Comparison of ENCODE assay signal across 21 cellular contexts in genomic region chr1:36094621-36095061, GRCh38. TPM values are rescaled to one million over a fixed set of nuclear protein-coding genes. Genes with fewer than 3 reads are reported as not detected.
DNase-seq lines count a peak whose midpoint lies in the region; ATAC-seq and TF ChIP-seq lines count a peak whose summit lies in the region.
"Had no signal": no experiment of that assay in that cellular context is flagged by ENCODE, and none has a peak within 500 bp of the region (broad histone marks: within the 10 kb centered on the region; RNA-seq: fewer than 3 reads in every experiment).

No MANE protein-coding gene starts in this region.

- TF ChIP-seq CTCF in fibroblast of mammary gland (conservative IDR thresholded peaks at IDR 0.05; ENCODE audit: control insufficient read depth, insufficient read depth, low read depth, low read length) (no peak), Peyer's patch (IDR thresholded peaks at IDR 0.05) (no peak), H9 (conservative IDR thresholded peaks at IDR 0.05) (no peak)

- no peak overlapping the region for H2AFZ ChIP-seq in H9 (ENCODE audit: low read length)

- H3K9me3 Mint-ChIP-seq in naive thymus-derived CD4-positive, alpha-beta T cell, result no peaks in the 10 kb centered on the region
- H3K9me3 Mint-ChIP-seq in H9, result no peaks in the 10 kb centered on the region; a peak in 1 of 5 replicates
- H3K9me3 Mint-ChIP-seq: CD4-positive, alpha-beta memory T cell had no signal

- H3K4me3 ChIP-seq in BLaER1 treated with 17β-estradiol and CSF1 and Interleukin-3, amounts not matched to agents 10 nM and 100 nM, result peak overlapping the region in 1 of 10 experiments; percentile 44; a peak in 2 of 20 replicates
- H3K4me3 ChIP-seq in SK-N-MC, result no peak overlapping the region
- H3K4me3 ChIP-seq in fibroblast of mammary gland (ENCODE audit: control insufficient read depth, low read depth, low read length), result no peak overlapping the region
- no peak overlapping the region for H3K4me3 ChIP-seq in skeletal muscle tissue (ENCODE audit: low read length in 3 of 3)
- H3K4me3 ChIP-seq in Peyer's patch, result no peak overlapping the region
- H3K4me3 ChIP-seq in naive thymus-derived CD4-positive, alpha-beta T cell (ENCODE audit: low read length), result no peak overlapping the region
- H3K4me3 ChIP-seq: pancreas, smooth muscle cell, tibial nerve had no signal

- POLR2A ChIA-PET in naive thymus-derived CD4-positive, alpha-beta T cell (lab: Charles Lee), result interaction anchor here (0.6 to 1.1 kb wide), 2 partner anchors 129 to 290 kb away, joined by 3 read pairs; partner anchors contain the start of gene THRAP3

- H3K23ac ChIP-seq in H9 (ENCODE audit: insufficient read length, low read depth, low read length), result no peak overlapping the region

- no peak overlapping the region for H4K8ac ChIP-seq in H9 (replicated peaks; ENCODE audit: insufficient read length, low read depth, low read length)

- peaks cover 31 to 72% (median 49%) of the 10 kb centered on the region in 11 experiments; a peak in 19 of 22 replicates for H4K20me1 ChIP-seq in BLaER1 treated with 17β-estradiol and CSF1 and Interleukin-3, amounts not matched to agents 10 nM and 100 nM
- H4K20me1 ChIP-seq in H9 (ENCODE audit: control insufficient read depth, insufficient read depth, insufficient read length), result no peaks in the 10 kb centered on the region

- H3K36me3 ChIP-seq in BLaER1 treated with 17β-estradiol and CSF1 and Interleukin-3, amounts not matched to agents 10 nM and 100 nM, result peaks cover 42 to 64% (median 55%) of the 10 kb centered on the region in 11 experiments
- H3K36me3 ChIP-seq in SK-N-MC (ENCODE audit: insufficient read depth, low read length), result peaks cover 46% of the 10 kb centered on the region
- peaks cover 48 to 52% (median 49%) of the 10 kb centered on the region in 3 donors for H3K36me3 ChIP-seq in skeletal muscle tissue (ENCODE audit: control insufficient read depth in 3 of 3, insufficient read depth in 3 of 3, low read length in 3 of 3)
- H3K36me3 ChIP-seq in Peyer's patch, result peaks cover 0 to 46% (median 0%) of the 10 kb centered on the region in 3 donors
- peaks cover 0 to 60% (median 4%) of the 10 kb centered on the region in 3 experiments for H3K36me3 ChIP-seq in naive thymus-derived CD4-positive, alpha-beta T cell (ENCODE audit: control insufficient read depth in 2 of 3, insufficient read depth in 3 of 3, low read length in 3 of 3)

- H3K4me2 ChIP-seq in BLaER1 treated with 17β-estradiol and CSF1 and Interleukin-3, amounts not matched to agents 10 nM and 100 nM, result peak overlapping the region; percentile 85 to 99 (median 94)
- no peak overlapping the region for H3K4me2 ChIP-seq in H9 (ENCODE audit: insufficient read depth, insufficient read length, low read length)
- H3K4me2 ChIP-seq: smooth muscle cell had no signal

- peaks cover 7 to 26% (median 17%) of the 10 kb centered on the region in 7 donors for H3K4me1 Mint-ChIP-seq in naive thymus-derived CD4-positive, alpha-beta T cell
- peaks cover 20 to 21% of the 10 kb centered on the region in 2 experiments for H3K4me1 Mint-ChIP-seq in H9

- H3K27me3 ChIP-seq in BLaER1 treated with 17β-estradiol and CSF1 and Interleukin-3, amounts not matched to agents 10 nM and 100 nM, result no peaks in the 10 kb centered on the region
- H3K27me3 ChIP-seq in skeletal muscle tissue (ENCODE audit: control insufficient read depth in 3 of 3, insufficient read depth in 3 of 3, low read length in 3 of 3), result no peaks in the 10 kb centered on the region
- no peaks in the 10 kb centered on the region for H3K27me3 ChIP-seq in Peyer's patch
- no peaks in the 10 kb centered on the region for H3K27me3 ChIP-seq in naive thymus-derived CD4-positive, alpha-beta T cell (ENCODE audit: control insufficient read depth in 2 of 2, insufficient read depth in 2 of 2, low read length in 2 of 2)
- no peaks in the 10 kb centered on the region for H3K27me3 ChIP-seq in H9 (ENCODE audit: insufficient read depth, low read length)
- H3K27me3 ChIP-seq: pancreas, tibial nerve had no signal

- H3K4ac ChIP-seq in H9 (ENCODE audit: low read depth, low read length), result no peak overlapping the region

- H2BK5ac ChIP-seq in H9 (ENCODE audit: insufficient read length, low read length), result no peak overlapping the region

- no peaks in the 10 kb centered on the region for H3K79me1 ChIP-seq in H9 (ENCODE audit: insufficient read depth, low read depth, low read length, poor library complexity, severe bottlenecking)

- peak overlapping the region in 1 of 9 donors; percentile 20 for H3K27ac Mint-ChIP-seq in naive thymus-derived CD4-positive, alpha-beta T cell
- no peak overlapping the region for H3K27ac Mint-ChIP-seq in H9
- H3K27ac Mint-ChIP-seq: activated naive CD8-positive, alpha-beta T cell had no signal

- H3K4me1 ChIP-seq in BLaER1 treated with 17β-estradiol and CSF1 and Interleukin-3, amounts not matched to agents 10 nM and 100 nM, result peaks cover 76 to 90% (median 84%) of the 10 kb centered on the region in 10 experiments
- H3K4me1 ChIP-seq in skeletal muscle tissue (ENCODE audit: control insufficient read depth in 3 of 3, insufficient read depth in 3 of 3, low read length in 3 of 3), result peaks cover 14 to 30% (median 28%) of the 10 kb centered on the region in 3 donors
- H3K4me1 ChIP-seq in Peyer's patch, result peaks cover 0 to 17% (median 2%) of the 10 kb centered on the region in 4 donors
- peaks cover 2 to 8% of the 10 kb centered on the region in 2 donors for H3K4me1 ChIP-seq in naive thymus-derived CD4-positive, alpha-beta T cell (ENCODE audit: control insufficient read depth in 2 of 2, insufficient read depth in 2 of 2, low read length in 2 of 2)
- H3K4me1 ChIP-seq in H9 (ENCODE audit: insufficient read depth, low read length), result no peaks in the 10 kb centered on the region

- H2AK5ac ChIP-seq in H9 (ENCODE audit: insufficient read length, low read length), result no peak overlapping the region

- H2BK20ac ChIP-seq in H9 (ENCODE audit: low read depth, low read length, poor library complexity, severe bottlenecking), result no peak overlapping the region

- no peak overlapping the region for H4K5ac ChIP-seq in H9 (ENCODE audit: insufficient read length, low read depth, low read length)

- H3K4me3 Mint-ChIP-seq in naive thymus-derived CD4-positive, alpha-beta T cell, result no peak overlapping the region
- H3K4me3 Mint-ChIP-seq in H9, result no peak overlapping the region
- H3K4me3 Mint-ChIP-seq: activated naive CD8-positive, alpha-beta T cell had no signal

- peaks cover 2% of the 10 kb centered on the region for H3K23me2 ChIP-seq in H9 (ENCODE audit: insufficient read length, low read depth, low read length, poor library complexity, severe bottlenecking)

- H3K14ac ChIP-seq in H9 (ENCODE audit: insufficient read depth, low read length), result no peak overlapping the region

- no peaks in the 10 kb centered on the region for H3K27me3 Mint-ChIP-seq in naive thymus-derived CD4-positive, alpha-beta T cell
- no peaks in the 10 kb centered on the region for H3K27me3 Mint-ChIP-seq in H9 (ENCODE audit: low read depth)
- H3K27me3 Mint-ChIP-seq: activated naive CD8-positive, alpha-beta T cell; CD4-positive, alpha-beta memory T cell had no signal

- H3K79me2 ChIP-seq in H9 (ENCODE audit: insufficient read depth, low read length), result peaks cover 1% of the 10 kb centered on the region; the same call in 1 of the 2 replicates

- CTCF ChIA-PET in naive thymus-derived CD4-positive, alpha-beta T cell (lab: Charles Lee), result interaction anchor here (0.8 to 2.9 kb wide), 3 partner anchors 39 to 55 kb away, joined by 3 to 11 read pairs (median 3); no protein-coding TSS in a partner anchor

- H2BK12ac ChIP-seq in H9 (ENCODE audit: insufficient read length, low read depth, low read length), result no peak overlapping the region

- H3K56ac ChIP-seq in H9 (ENCODE audit: insufficient read length, low read depth, low read length), result no peak overlapping the region

- peak overlapping the region; percentile 58 to 81 (median 75); a peak in 20 of 22 replicates for H3K27ac ChIP-seq in BLaER1 treated with 17β-estradiol and CSF1 and Interleukin-3, amounts not matched to agents 10 nM and 100 nM
- peak overlapping the region; percentile 70 for H3K27ac ChIP-seq in SK-N-MC
- H3K27ac ChIP-seq in skeletal muscle tissue (ENCODE audit: low read depth, low read length), result peak overlapping the region; percentile 30
- H3K27ac ChIP-seq in Peyer's patch, result no peak overlapping the region
- no peak overlapping the region for H3K27ac ChIP-seq in naive thymus-derived CD4-positive, alpha-beta T cell (ENCODE audit: low read depth, low read length)
- no peak overlapping the region for H3K27ac ChIP-seq in H9 (ENCODE audit: insufficient read length, low read depth, low read length)
- H3K27ac ChIP-seq: pancreas had no signal

- no peak overlapping the region for H3T11ph ChIP-seq in H9 (ENCODE audit: low read length)

- H2BK120ac ChIP-seq in H9 (ENCODE audit: low read depth, low read length, poor library complexity, severe bottlenecking), result no peak overlapping the region

- peaks cover 0 to 29% (median 0%) of the 10 kb centered on the region in 5 donors for H3K36me3 Mint-ChIP-seq in naive thymus-derived CD4-positive, alpha-beta T cell
- peaks cover 21 to 44% (median 40%) of the 10 kb centered on the region in 3 experiments; a peak in 6 of 7 replicates for H3K36me3 Mint-ChIP-seq in H9 (ENCODE audit: insufficient read depth in 1 of 3, low read depth in 3 of 3)

- TF ChIP-seq POLR2A in Peyer's patch (IDR thresholded peaks at IDR 0.05), result no peak

- H3K9ac ChIP-seq in BLaER1 treated with 17β-estradiol and CSF1 and Interleukin-3, amounts not matched to agents 10 nM and 100 nM, result peak overlapping the region; percentile 4 to 92 (median 72); a peak in 20 of 22 replicates
- H3K9ac ChIP-seq in SK-N-MC (ENCODE audit: insufficient read length) (no peak overlapping the region), skeletal muscle tissue (ENCODE audit: low read depth in 1 of 3, low read length in 3 of 3) (peak overlapping the region in 1 of 3 donors; percentile 33), H9 (ENCODE audit: extremely low read depth, insufficient read length, low read length) (no peak overlapping the region)

- no peaks in the 10 kb centered on the region for H3K9me3 ChIP-seq in BLaER1 treated with 17β-estradiol and CSF1 and Interleukin-3, amounts not matched to agents 10 nM and 100 nM (replicated peaks in 1 of 11)
- no peaks in the 10 kb centered on the region for H3K9me3 ChIP-seq in SK-N-MC (ENCODE audit: low read depth, low read length)
- no peaks in the 10 kb centered on the region for H3K9me3 ChIP-seq in skeletal muscle tissue (ENCODE audit: control insufficient read depth in 3 of 3, low read length in 3 of 3)
- H3K9me3 ChIP-seq in Peyer's patch, result no peaks in the 10 kb centered on the region
- H3K9me3 ChIP-seq in naive thymus-derived CD4-positive, alpha-beta T cell (ENCODE audit: control insufficient read depth in 2 of 3, low read length in 3 of 3), result no peaks in the 10 kb centered on the region
- no peaks in the 10 kb centered on the region for H3K9me3 ChIP-seq in H9 (ENCODE audit: control insufficient read depth, low read depth, low read length)
- H3K9me3 ChIP-seq: pancreas, tibial nerve had no signal

- H3K18ac ChIP-seq in H9 (ENCODE audit: insufficient read length, low read depth, low read length), result no peak overlapping the region

- no peak for DNase-seq in SK-N-MC (ENCODE audit: low read depth, low spot score)
- DNase-seq in fibroblast of mammary gland (ENCODE audit: low read depth), result peak; percentile 74
- no peak for DNase-seq in activated naive CD4-positive, alpha-beta T cell (lab: John Stamatoyannopoulos, UW)
- no peak for DNase-seq in Peyer's patch
- no peak for DNase-seq in naive thymus-derived CD4-positive, alpha-beta T cell
- DNase-seq in H9, result no peak
- DNase-seq: activated CD4-positive, alpha-beta T cell treated with anti-CD3 and anti-CD28 coated beads for 48 hours; CD4-positive, alpha-beta memory T cell; effector memory CD4-positive, alpha-beta T cell; HCEC 1CT; NCI-H1105 treated with DMSO at 0.1 percent for 48 hours; NCI-H774 had no signal

- no peak overlapping the region for H2BK15ac ChIP-seq in H9 (ENCODE audit: low read depth, low read length)

- no peak for ATAC-seq in naive thymus-derived CD4-positive, alpha-beta T cell
- ATAC-seq: left lobe of liver had no signal

- H4K91ac ChIP-seq in H9 (ENCODE audit: insufficient read length, low read depth, low read length), result no peak overlapping the region

- intact Hi-C loops in naive thymus-derived CD4-positive, alpha-beta T cell (cut with micrococcal nuclease), result no loop called here

- no CpG with 5 or more reads among the region's 8 CpGs for WGBS in H9 (ENCODE audit: extremely low coverage, insufficient read length, low lambda C conversion rate)

RNA-seq across cellular contexts. Expression of gene ADPRS, which starts 5.9 kb away (rescaled TPM):
- total RNA-seq in skeletal muscle tissue (21.4 TPM), Peyer's patch (10 to 100 TPM; 16.5 to 50.0 (median 30.8) TPM), H9 (2021) (27.8 and 28.7 TPM in 2 replicates)
- 10 to 100 TPM; 18.0 to 30.2 (median 24.2) TPM for total RNA-seq in naive thymus-derived CD4-positive, alpha-beta T cell
- polyA plus RNA-seq in naive thymus-derived CD4-positive, alpha-beta T cell, result 10 to 100 TPM; 18.3 to 35.4 TPM

RNA-seq across cellular contexts. Expression of gene TEKT2, which starts 10.7 kb away (rescaled TPM):
- total RNA-seq in skeletal muscle tissue, result 2.1 TPM
- total RNA-seq in Peyer's patch, result not detected
- under 1 TPM in 2 of 5 experiments, not detected in 3; 0.71 to 0.93 TPM for total RNA-seq in naive thymus-derived CD4-positive, alpha-beta T cell
- polyA plus RNA-seq in naive thymus-derived CD4-positive, alpha-beta T cell, result not detected
- total RNA-seq in H9 (2021), result 0.20 and 0.86 TPM in 2 replicates
- total RNA-seq: CD4-positive, alpha-beta memory T cell; HT1080; left lobe of liver; LHCN-M2 had no signal
- polyA plus RNA-seq: CD4-positive, alpha-beta memory T cell had no signal

RNA-seq across cellular contexts. Expression of gene COL8A2, which starts 30.4 kb away (rescaled TPM):
- total RNA-seq in skeletal muscle tissue (11.0 TPM), Peyer's patch (1 to 10 TPM in 3 of 4 donors, under 1 TPM in 1; 0.83 to 1.3 (median 1.1) TPM), H9 (2021) (1.5 TPM in 2 replicates)
- total RNA-seq in naive thymus-derived CD4-positive, alpha-beta T cell, result 1 to 10 TPM in 1 of 5 experiments, under 1 TPM in 3, not detected in 1; 0.05 to 2.5 (median 0.20) TPM
- not detected for polyA plus RNA-seq in naive thymus-derived CD4-positive, alpha-beta T cell
- polyA plus RNA-seq: CD4-positive, alpha-beta memory T cell had no signal

RNA-seq across cellular contexts. Expression of gene TRAPPC3, which starts 54.6 kb away (rescaled TPM):
- total RNA-seq in skeletal muscle tissue, result 30.3 TPM
- total RNA-seq in Peyer's patch, result 100 to 1,000 TPM in 1 of 4 donors, 10 to 100 TPM in 3; 56.2 to 113 (median 73.7) TPM
- total RNA-seq in naive thymus-derived CD4-positive, alpha-beta T cell, result 10 to 100 TPM; 32.1 to 60.5 (median 47.2) TPM
- polyA plus RNA-seq in naive thymus-derived CD4-positive, alpha-beta T cell, result 100 to 1,000 TPM in 1 of 2 donors, 10 to 100 TPM in 1; 98.6 to 110 TPM
- total RNA-seq in H9 (2021), result 48.6 and 52.7 TPM in 2 replicates

Comparison
In these comparisons a context has a peak if more than half of its experiments do, and no peak if none do; other contexts are left out.
1. H3K27ac ChIP-seq: peak in BLaER1 treated with 17β-estradiol and CSF1 and Interleukin-3, amounts not matched to agents 10 nM and 100 nM (11 of 11), SK-N-MC (single experiment) and skeletal muscle tissue (single experiment); none in Peyer's patch (0 of 4), naive thymus-derived CD4-positive, alpha-beta T cell (single experiment) and H9 (single experiment).
2. H3K9ac ChIP-seq: peak in BLaER1 treated with 17β-estradiol and CSF1 and Interleukin-3, amounts not matched to agents 10 nM and 100 nM (11 of 11); none in SK-N-MC (single experiment) and H9 (single experiment).